ENCODE assay signal across 31 cellular contexts in genomic region chr1:184637664-184638063, GRCh38.
"Had no signal": no experiment of that assay in that cellular context is flagged by ENCODE, and none has a peak within 500 bp of the region (broad histone marks: within the 10 kb centered on the region; RNA-seq: fewer than 3 reads in every experiment).

No MANE protein-coding gene starts in this region.

- DNase-seq: activated CD4-positive, alpha-beta memory T cell treated with anti-CD3 and anti-CD28 coated beads, Interleukin-2, amount 10 ng/mL, durations not matched to agents 7 days and 5 days; activated CD4-positive, alpha-beta T cell treated with anti-CD3 and anti-CD28 coated beads for 1 hour; activated CD4-positive, alpha-beta T cell treated with anti-CD3 and anti-CD28 coated beads for 48 hours; activated CD4-positive, CD25-positive, alpha-beta regulatory T cell; activated CD8-positive, alpha-beta memory T cell treated with anti-CD3 and anti-CD28 coated beads for 24 hours; activated CD8-positive, alpha-beta memory T cell treated with anti-CD3 and anti-CD28 coated beads, Interleukin-2, amount 10 ng/mL, durations not matched to agents 7 days and 5 days; activated CD8-positive, alpha-beta memory T cell treated with anti-CD3 and anti-CD28 coated beads, Interleukin-2, amount 50 U/mL, for 48 hours; activated effector memory CD4-positive, alpha-beta T cell treated with Interleukin-2 at 50 U/mL for 16 hours; activated naive CD4-positive, alpha-beta T cell treated with anti-CD3 and anti-CD28 coated beads, Interleukin-2, amount 10 ng/mL, durations not matched to agents 7 days and 5 days; activated naive CD8-positive, alpha-beta T cell treated with anti-CD3 and anti-CD28 coated beads, Interleukin-2, amount 50 U/mL, for 24 hours; activated T-cell treated with anti-CD3 and anti-CD28 coated beads, Interleukin-2, amount 50 U/mL, for 48 hours; anterior cingulate cortex; brain microvascular endothelial cell; central memory CD4-positive, alpha-beta T cell; Karpas-422; KBM-7; NCI-H1048; NCI-H1105 treated with DMSO at 0.1 percent for 48 hours; NCI-H1436 treated with DMSO at 0.1 percent for 48 hours; NCI-H1694 treated with DMSO at 0.1 percent for 48 hours; NCI-H2029; NCI-H345; NCI-H524 treated with DMSO at 0.1 percent for 48 hours; NK-92 treated with Interleukin-12 subunit alpha and Interleukin-12 subunit beta, amount 100 ng/mL, for 24 hours; OCI-M1; Right ventricle myocardium superior; SW 1271; T-helper 1 cell; T-helper 2 cell; T-helper 9 cell; WERI-Rb-1 had no signal

- H3K27ac ChIP-seq: brain microvascular endothelial cell, WERI-Rb-1 had no signal

- ATAC-seq: activated CD8-positive, alpha-beta memory T cell treated with anti-CD3 and anti-CD28 coated beads, Interleukin-2, amount 10 ng/mL, durations not matched to agents 7 days and 5 days; activated naive CD8-positive, alpha-beta T cell treated with anti-CD3 and anti-CD28 coated beads, Interleukin-2, amount 50 U/mL, for 24 hours had no signal

- H3K36me3 ChIP-seq: brain microvascular endothelial cell, WERI-Rb-1 had no signal

- H3K27me3 ChIP-seq: brain microvascular endothelial cell had no signal
